ENCODE assay signal across 8 cellular contexts in genomic region chr20:60748086-60748485, GRCh38.
"Had no signal": no experiment of that assay in that cellular context is flagged by ENCODE, and none has a peak within 500 bp of the region (broad histone marks: within the 10 kb centered on the region; RNA-seq: fewer than 3 reads in every experiment).

No MANE protein-coding gene starts in this region.

- H3K4me3 Mint-ChIP-seq: GM23338, H9, HFFc6 had no signal

- ATAC-seq: GM23338, HCT116 had no signal

- H3K27ac Mint-ChIP-seq: GM23338, H9, HFFc6 had no signal

- DNase-seq: GM23248, GOT3, H7, H9, HCEC 1CT, HFFc6 had no signal
